ENCODE assay signal across 9 cellular contexts in the genomic region with DNA sequence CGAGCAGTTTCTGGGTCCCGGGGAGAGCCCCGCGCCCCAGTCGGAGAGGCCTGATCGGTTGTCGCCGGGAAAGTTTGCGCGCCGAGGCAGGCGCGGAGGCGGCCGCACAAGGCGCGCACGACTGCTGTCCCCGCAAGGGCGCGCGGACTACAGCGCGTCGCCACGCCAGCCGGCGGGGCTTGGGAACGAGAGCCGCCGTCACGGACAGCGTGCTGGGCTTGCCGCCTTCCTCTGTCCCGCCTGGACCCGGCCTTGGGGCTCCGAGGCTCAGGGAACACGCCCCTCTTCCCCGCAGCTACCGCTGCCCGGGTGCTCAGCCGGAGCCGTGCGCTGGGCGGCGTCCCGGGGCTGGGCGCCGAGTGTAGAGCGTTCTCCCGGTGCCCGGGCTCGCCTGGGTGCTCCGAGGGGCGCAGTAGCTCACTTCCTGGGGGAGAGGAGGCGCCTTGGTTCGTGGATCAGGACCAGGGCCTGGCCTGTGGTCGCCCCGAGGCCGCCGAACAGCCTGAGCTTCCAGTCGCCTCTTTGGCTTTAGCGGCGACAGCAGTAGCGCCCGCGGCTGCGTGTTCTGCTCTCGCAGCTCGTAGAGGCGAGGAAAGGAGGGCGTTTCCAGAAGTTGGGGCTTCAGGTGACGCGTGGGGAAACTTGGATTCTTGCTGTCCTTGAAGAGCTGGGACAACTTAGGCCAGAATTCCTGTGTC. TPM values are rescaled to one million over a fixed set of nuclear protein-coding genes. Genes with fewer than 3 reads are reported as not detected.
A peak's percentile ranks its signal among the peaks of the same experiment; 100 is the strongest.
DNase-seq lines count a peak whose midpoint lies in the region; ATAC-seq, FAIRE-seq and TF ChIP-seq lines count a peak whose summit lies in the region.
"Had no signal": no experiment of that assay in that cellular context is flagged by ENCODE, and none has a peak within 500 bp of the region (broad histone marks: within the 10 kb centered on the region; RNA-seq: fewer than 3 reads in every experiment).

No MANE protein-coding gene starts in this region.

- H3K27ac ChIP-seq in KMS-11 (no peak overlapping the region), H1 (ENCODE audit: low read depth, low read length) (no peak overlapping the region), lung (ENCODE audit: low read depth in 1 of 2, low read length in 1 of 2) (peak overlapping the region; percentile 4 to 82)

- H2AK5ac ChIP-seq in H1 (ENCODE audit: low read depth, low read length): no peak overlapping the region

- H3K36me3 ChIP-seq in KMS-11 (ENCODE audit: insufficient read depth) (no peaks in the 10 kb centered on the region), H1 (ENCODE audit: control insufficient read depth in 2 of 4, insufficient read depth in 4 of 4, low read length in 3 of 4) (no peaks in the 10 kb centered on the region), lung (ENCODE audit: control insufficient read depth in 2 of 2, insufficient read depth in 2 of 2, low read length in 2 of 2) (no peaks in the 10 kb centered on the region)

- no peaks in the 10 kb centered on the region for H3K9me3 ChIP-seq in H1 (ENCODE audit: insufficient read depth in 2 of 2, low read depth in 1 of 2, low read length in 1 of 2)
- no peaks in the 10 kb centered on the region for H3K9me3 ChIP-seq in lung (ENCODE audit: control insufficient read depth in 2 of 2, insufficient read depth in 1 of 2, low read length in 1 of 2)

- H4K20me1 ChIP-seq in KMS-11 (ENCODE audit: insufficient read depth): no peaks in the 10 kb centered on the region
- peaks cover 2 to 5% of the 10 kb centered on the region in 2 experiments for H4K20me1 ChIP-seq in H1 (replicated peaks in 1 of 2; ENCODE audit: control insufficient read depth in 1 of 2, insufficient read depth in 2 of 2, low read length in 2 of 2)

- TF ChIP-seq EP300 in H1 (IDR thresholded peaks at IDR 0.05; ENCODE audit: borderline replicate concordance in 1 of 2, low read depth in 2 of 2, low read length in 2 of 2): no peak

- H3K18ac ChIP-seq in H1 (ENCODE audit: extremely low read depth, low read length): no peak overlapping the region; the same call in none of the 2 replicates

- ATAC-seq in lung (ENCODE audit: insufficient read depth, low FRiP score): peak; percentile 49
- ATAC-seq in stimulated activated effector memory CD8-positive, alpha-beta T cell treated with anti-CD3 and anti-CD28 coated beads, Interleukin-12 subunit alpha, Interleukin-12 subunit beta, amount 100 ng/mL, for 72 hours: peak; percentile 56
- ATAC-seq in GM21619 (IDR thresholded peaks at IDR 0.05; ENCODE audit: unreplicated experiment): no peak

- H3K79me2 ChIP-seq in KMS-11 (ENCODE audit: insufficient read depth, low read depth) (no peaks in the 10 kb centered on the region), H1 (ENCODE audit: control insufficient read depth in 1 of 2, insufficient read depth in 2 of 2, low read length in 2 of 2) (peaks cover 0 to 22% of the 10 kb centered on the region in 2 experiments; a peak in 2 of 4 replicates)

- H2BK5ac ChIP-seq in H1 (ENCODE audit: low read depth, low read length): no peak overlapping the region

- no peak overlapping the region for H3K27ac Mint-ChIP-seq in activated CD4-positive, alpha-beta memory T cell treated with anti-CD3 and anti-CD28 coated beads, Interleukin-2, amount 10 ng/mL, durations not matched to agents 7 days and 5 days
- no peak overlapping the region for H3K27ac Mint-ChIP-seq in stimulated activated effector memory CD8-positive, alpha-beta T cell treated with anti-CD3 and anti-CD28 coated beads, Interleukin-12 subunit alpha, Interleukin-12 subunit beta, amount 100 ng/mL, for 72 hours

- peaks cover 18% of the 10 kb centered on the region; the same call in 1 of the 2 replicates for H3K23me2 ChIP-seq in H1 (ENCODE audit: low read depth, low read length)

- no peaks in the 10 kb centered on the region for H3K9me3 Mint-ChIP-seq in activated CD4-positive, alpha-beta memory T cell treated with anti-CD3 and anti-CD28 coated beads, Interleukin-2, amount 10 ng/mL, durations not matched to agents 7 days and 5 days
- no peaks in the 10 kb centered on the region for H3K9me3 Mint-ChIP-seq in stimulated activated effector memory CD8-positive, alpha-beta T cell treated with anti-CD3 and anti-CD28 coated beads, Interleukin-12 subunit alpha, Interleukin-12 subunit beta, amount 100 ng/mL, for 72 hours

- H3K4me1 ChIP-seq in KMS-11 (ENCODE audit: low read depth, poor library complexity, severe bottlenecking) (peaks cover 19% of the 10 kb centered on the region), H1 (replicated peaks in 1 of 4; ENCODE audit: control insufficient read depth in 3 of 4, insufficient read depth in 4 of 4, low read length in 3 of 4) (peaks cover 0 to 6% (median under 1%) of the 10 kb centered on the region in 4 experiments; a peak in 3 of 7 replicates), lung (ENCODE audit: control insufficient read depth in 2 of 2, insufficient read depth in 2 of 2, low read length in 2 of 2) (peaks cover 3 to 6% of the 10 kb centered on the region in 2 donors)

- no peak overlapping the region for H2BK20ac ChIP-seq in H1 (ENCODE audit: low read length)

- H2BK120ac ChIP-seq in H1 (replicated peaks; ENCODE audit: low read depth, low read length): no peak overlapping the region

- H3K14ac ChIP-seq in H1 (ENCODE audit: insufficient read length): no peak overlapping the region

- no peak overlapping the region for H3K56ac ChIP-seq in H1 (replicated peaks; ENCODE audit: insufficient read length, low read depth, low read length)

- TF ChIP-seq CTCF in KMS-11 (conservative IDR thresholded peaks at IDR 0.05; ENCODE audit: low read depth, low read length) (no peak), H1 (IDR thresholded peaks at IDR 0.05; ENCODE audit: control extremely low read depth in 1 of 3, insufficient read depth in 1 of 3, low read depth in 1 of 3, low read length in 3 of 3) (peak in 2 of 3 experiments; percentile 13 to 16; a peak in 2 of 4 replicates), lung (IDR thresholded peaks at IDR 0.05; ENCODE audit: control extremely low read depth, extremely low read depth) (no peak)

- peak overlapping the region; percentile 58; the same call in 1 of the 2 replicates for H4K8ac ChIP-seq in H1 (ENCODE audit: extremely low read depth, insufficient read depth, low read length)

- H2AFZ ChIP-seq in KMS-11 (ENCODE audit: low read depth): peak overlapping the region; percentile 93
- peak overlapping the region; percentile 12; the same call in 1 of the 2 replicates for H2AFZ ChIP-seq in H1 (ENCODE audit: low read length)

- H4K5ac ChIP-seq in H1 (ENCODE audit: insufficient read length, low read depth, low read length): no peak overlapping the region

- no peak for FAIRE-seq in H1 (lab: Jason Lieb, UNC)
- FAIRE-seq: TTC549 had no signal

- H2BK15ac ChIP-seq in H1 (ENCODE audit: low read length): no peak overlapping the region

- H3K27me3 ChIP-seq in KMS-11 (ENCODE audit: insufficient read depth, low read depth) (0 out of 2 replicates have a peak, but pooled peaks cover 5% of the 10 kb centered on the region), H1 (replicated peaks in 1 of 4; ENCODE audit: control insufficient read depth in 3 of 4, extremely low read depth in 1 of 4, insufficient read depth in 3 of 4, low read length in 3 of 4) (peaks cover 0 to 10% (median 9%) of the 10 kb centered on the region in 4 experiments; a peak in 5 of 7 replicates), lung (ENCODE audit: control insufficient read depth, insufficient read depth) (no peaks in the 10 kb centered on the region)

- peak; percentile 83 for DNase-seq in D341Med (ENCODE audit: low spot score)
- peak; percentile 27 for DNase-seq in activated CD4-positive, alpha-beta memory T cell treated with anti-CD3 and anti-CD28 coated beads, Interleukin-2, amount 10 ng/mL, durations not matched to agents 7 days and 5 days
- DNase-seq in H1 (ENCODE audit: low read depth in 1 of 2, low spot score in 2 of 2): peak in 1 of 2 experiments; percentile 73
- DNase-seq in lung (ENCODE audit: low spot score): no peak
- peak; percentile 10 to 64 for DNase-seq in stimulated activated effector memory CD8-positive, alpha-beta T cell treated with anti-CD3 and anti-CD28 coated beads, Interleukin-12 subunit alpha, Interleukin-12 subunit beta, amount 100 ng/mL, for 72 hours (ENCODE audit: low spot score in 2 of 2)
- no peak for DNase-seq in GOT3 (lab: John Stamatoyannopoulos, UW)

- H3K4me3 Mint-ChIP-seq in activated CD4-positive, alpha-beta memory T cell treated with anti-CD3 and anti-CD28 coated beads, Interleukin-2, amount 10 ng/mL, durations not matched to agents 7 days and 5 days: peak overlapping the region; percentile 92
- H3K4me3 Mint-ChIP-seq in stimulated activated effector memory CD8-positive, alpha-beta T cell treated with anti-CD3 and anti-CD28 coated beads, Interleukin-12 subunit alpha, Interleukin-12 subunit beta, amount 100 ng/mL, for 72 hours: peak overlapping the region; percentile 86

- H2BK12ac ChIP-seq in H1 (ENCODE audit: low read depth, low read length): 0 out of 2 replicates have a peak overlapping the region, but pooled peaks have one; percentile 68

- H3K79me1 ChIP-seq in H1 (ENCODE audit: low read depth, low read length): no peaks in the 10 kb centered on the region

- H3K23ac ChIP-seq in H1 (ENCODE audit: insufficient read length): no peak overlapping the region

- CTCF ChIA-PET in activated CD4-positive, alpha-beta memory T cell treated with anti-CD3 and anti-CD28 coated beads, Interleukin-2, amount 10 ng/mL, durations not matched to agents 7 days and 5 days (lab: Charles Lee): no interaction called here
- CTCF ChIA-PET in H1 (lab: Charles Lee; ENCODE audit: partially characterized antibody): interaction anchor here (0.6 to 2.2 kb wide), 22 partner anchors 10 to 394 kb away, joined by 3 to 12 read pairs (median 3); no protein-coding TSS in a partner anchor

- H3K9ac ChIP-seq in KMS-11 (peak overlapping the region; percentile 91; the same call in 1 of the 2 replicates), H1 (replicated peaks in 1 of 4; ENCODE audit: extremely low read depth in 1 of 4, low read depth in 3 of 4, low read length in 3 of 4) (peak overlapping the region in 3 of 4 experiments; percentile 21 to 54 (median 49); a peak in 5 of 7 replicates)

- H3K4me2 ChIP-seq in KMS-11 (peak overlapping the region; percentile 90), H1 (ENCODE audit: insufficient read depth in 1 of 2, low read depth in 2 of 2, low read length in 2 of 2) (peak overlapping the region; percentile 74 to 96)

- peaks cover 23% of the 10 kb centered on the region for H3K4me1 Mint-ChIP-seq in activated CD4-positive, alpha-beta memory T cell treated with anti-CD3 and anti-CD28 coated beads, Interleukin-2, amount 10 ng/mL, durations not matched to agents 7 days and 5 days
- peaks cover 19% of the 10 kb centered on the region for H3K4me1 Mint-ChIP-seq in stimulated activated effector memory CD8-positive, alpha-beta T cell treated with anti-CD3 and anti-CD28 coated beads, Interleukin-12 subunit alpha, Interleukin-12 subunit beta, amount 100 ng/mL, for 72 hours

- no peak overlapping the region for H3K4ac ChIP-seq in H1 (replicated peaks; ENCODE audit: insufficient read length, low read depth, low read length)

- POLR2A ChIA-PET in activated CD4-positive, alpha-beta memory T cell treated with anti-CD3 and anti-CD28 coated beads, Interleukin-2, amount 10 ng/mL, durations not matched to agents 7 days and 5 days (lab: Charles Lee): interaction anchor here (1.0 kb wide), 1 partner anchor 331 kb away, joined by 3 read pairs; a partner anchor contains a TSS
- POLR2A ChIA-PET in H1 (lab: Charles Lee; ENCODE audit: partially characterized antibody): interaction anchor here (0.6 to 1.6 kb wide), 5 partner anchors 11 to 555 kb away, joined by 3 to 4 read pairs (median 3); no protein-coding TSS in a partner anchor

- no peaks in the 10 kb centered on the region for H3K36me3 Mint-ChIP-seq in activated CD4-positive, alpha-beta memory T cell treated with anti-CD3 and anti-CD28 coated beads, Interleukin-2, amount 10 ng/mL, durations not matched to agents 7 days and 5 days (ENCODE audit: low read depth)
- H3K36me3 Mint-ChIP-seq in stimulated activated effector memory CD8-positive, alpha-beta T cell treated with anti-CD3 and anti-CD28 coated beads, Interleukin-12 subunit alpha, Interleukin-12 subunit beta, amount 100 ng/mL, for 72 hours: peaks cover 7% of the 10 kb centered on the region

- 4% methylated on average over 45 of the region's 74 CpGs; no CpG with 5 or more reads in 1 of the 2 experiments for WGBS in H1 (ENCODE audit: extremely low coverage in 1 of 2, insufficient coverage in 1 of 2, insufficient read length in 1 of 2, insufficient replicate concordance in 2 of 2, low coverage in 1 of 2, low lambda C conversion rate in 2 of 2, missing lambda C conversion rate in 1 of 2), 2 experiments
- WGBS in lung, 2 donors: 0% methylated on average over 65 to 74 of the region's 74 CpGs

- H3K4me3 ChIP-seq in KMS-11 (IDR thresholded peaks at IDR 0.05; ENCODE audit: insufficient read depth, low read depth, low read length) (no peak overlapping the region), H1 (ENCODE audit: extremely low read depth in 1 of 4, insufficient read depth in 2 of 4, low read depth in 3 of 4, low read length in 4 of 4) (peak overlapping the region; percentile 56 to 99 (median 94)), lung (peak overlapping the region; percentile 90)

- peaks cover 25% of the 10 kb centered on the region for H3K27me3 Mint-ChIP-seq in activated CD4-positive, alpha-beta memory T cell treated with anti-CD3 and anti-CD28 coated beads, Interleukin-2, amount 10 ng/mL, durations not matched to agents 7 days and 5 days

- TF ChIP-seq POLR2A in H1 (IDR thresholded peaks at IDR 0.05; ENCODE audit: control extremely low read depth in 1 of 2, low read depth in 2 of 2, low read length in 2 of 2): no peak

- H4K91ac ChIP-seq in H1 (replicated peaks; ENCODE audit: insufficient read length, low read length): no peak overlapping the region

- TF ChIP-seq RAD21 in H1 (IDR thresholded peaks at IDR 0.05 in 1 of 2, conservative IDR thresholded peaks at IDR 0.05 in 1 of 2; ENCODE audit: low read depth in 2 of 2, low read length in 2 of 2): peak; percentile 31 to 42; a peak in 3 of 4 replicates

RNA-seq across cellular contexts. Expression of a gene that starts 1.4 kb away (rescaled TPM):
- under 1 TPM; 0.18 to 0.55 TPM for total RNA-seq in activated CD4-positive, alpha-beta memory T cell treated with anti-CD3 and anti-CD28 coated beads, Interleukin-2, amount 10 ng/mL, durations not matched to agents 7 days and 5 days
- 24.2 and 24.7 TPM in 2 replicates for total RNA-seq in H1 (2021; fragmentation: NEBNext Ultra II Directional; extraction: Animal tissue kit (Norgen Biotek cat#: 25700))
- 7.4 and 9.5 TPM in 2 replicates for polyA plus RNA-seq in H1 (2011; rRNA removed)
- 7.5 TPM for polyA plus RNA-seq in H1 (2011; cell fraction: cytosol; rRNA removed)
- 22.3 TPM for polyA plus RNA-seq in H1 (2011; cell fraction: nucleus; rRNA removed)
- 10.3 to 13.4 TPM (median 11.9 TPM) in 4 replicates for polyA plus RNA-seq in H1 (2012, experiment 1 of 2)
- polyA plus RNA-seq in H1 (2012, experiment 2 of 2): 2.6 TPM
- 7.3 TPM for polyA plus RNA-seq in H1 (2013, experiment 1 of 2)
- polyA plus RNA-seq in H1 (2013, experiment 2 of 2): 7.0 TPM
- polyA minus RNA-seq in H1 (2011; rRNA and poly(A)+ RNA removed): 35.1 and 37.5 TPM in 2 replicates
- polyA minus RNA-seq in H1 (2011; cell fraction: cytosol; rRNA and poly(A)+ RNA removed): 17.6 TPM
- polyA minus RNA-seq in H1 (2011; cell fraction: nucleus; rRNA and poly(A)+ RNA removed): 36.5 TPM
- 10 to 100 TPM; 11.3 to 19.4 TPM for total RNA-seq in lung
- polyA plus RNA-seq in lung: 1 to 10 TPM; 1.2 to 3.1 TPM

Comparison
In these comparisons a context has a peak if more than half of its experiments do, and no peak if none do; other contexts are left out.
1. DNase-seq: peak in D341Med (single experiment), activated CD4-positive, alpha-beta memory T cell treated with anti-CD3 and anti-CD28 coated beads, Interleukin-2, amount 10 ng/mL, durations not matched to agents 7 days and 5 days (single experiment) and stimulated activated effector memory CD8-positive, alpha-beta T cell treated with anti-CD3 and anti-CD28 coated beads, Interleukin-12 subunit alpha, Interleukin-12 subunit beta, amount 100 ng/mL, for 72 hours (2 of 2); none in lung (single experiment) and GOT3 (single experiment).
2. H3K27ac ChIP-seq: peak in lung (2 of 2); none in KMS-11 (single experiment) and H1 (single experiment).
3. CTCF ChIP-seq: peak in H1 (2 of 3); none in KMS-11 (single experiment) and lung (single experiment).
4. RNA of a gene that starts 1.4 kb away (total RNA-seq): 24.2 to 24.7 TPM in H1 and 11.3 to 19.4 TPM in lung; 0.18 to 0.55 TPM in activated CD4-positive, alpha-beta memory T cell treated with anti-CD3 and anti-CD28 coated beads, Interleukin-2, amount 10 ng/mL, durations not matched to agents 7 days and 5 days; every median in the first group is over 4 times any median in the second.